8 cellular contexts compared by ENCODE assay signal in the genomic region with DNA sequence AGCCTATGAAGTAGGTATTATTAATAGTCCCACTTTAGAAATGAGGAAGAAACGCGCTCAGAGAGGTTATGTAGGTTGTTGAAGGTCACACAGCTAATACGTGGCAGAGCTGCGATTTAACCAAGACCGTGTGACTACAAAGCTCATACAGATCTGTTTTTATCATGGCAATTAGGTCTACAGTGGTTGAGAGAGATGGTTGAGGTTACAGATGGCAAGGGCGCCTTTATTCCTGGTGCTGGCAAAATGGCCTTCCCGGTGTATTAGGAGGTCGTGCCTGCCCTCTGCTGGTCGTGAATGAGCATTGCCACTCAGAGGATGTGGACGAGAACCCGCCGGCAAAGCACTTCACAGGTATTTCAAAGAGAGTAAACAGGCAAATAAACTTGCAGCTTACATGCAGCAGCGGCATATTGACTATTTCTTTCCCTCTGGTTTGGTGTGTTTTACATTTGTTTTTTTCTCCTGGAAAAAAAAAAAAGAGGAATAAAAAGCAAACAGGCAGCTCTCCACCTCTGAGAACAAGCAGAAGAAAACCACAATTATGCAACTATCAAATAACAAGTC.
DNase-seq lines count a peak whose midpoint lies in the region; ATAC-seq and TF ChIP-seq lines count a peak whose summit lies in the region.

No MANE protein-coding gene starts in this region.

- H3K4me3 ChIP-seq in GM23338 (no peak overlapping the region), adrenal gland (no peak overlapping the region)

- H3K27ac ChIP-seq in GM23338 (ENCODE audit: low read depth) = no peak overlapping the region
- H3K27ac ChIP-seq in adrenal gland = no peak overlapping the region

- TF ChIP-seq CTCF in GM23338 (conservative IDR thresholded peaks at IDR 0.05; ENCODE audit: low read depth in 2 of 2) (peak; percentile 88 to 96), adrenal gland (IDR thresholded peaks at IDR 0.05) (peak; percentile 84 to 93 (median 89))

- no peaks in the 10 kb centered on the region for H4K20me1 ChIP-seq in GM23338 (replicated peaks; ENCODE audit: insufficient read depth)

- H3K4me3 Mint-ChIP-seq in GM23338 = no peak overlapping the region

- intact Hi-C loops in adrenal gland (cut with DNase I) (loop anchor here (1.0 to 5.0 kb wide), 3 partner anchors 356 to 781 kb away; no protein-coding TSS in a partner anchor), left cardiac atrium (cut with DNase I) (loop anchor here in 1 of 2 donors (5.0 to 10.0 kb wide), 2 partner anchors 356 to 778 kb away; no protein-coding TSS in a partner anchor)

- ATAC-seq in GM23338 = peak; percentile 80
- ATAC-seq in left cardiac atrium = peak; percentile 63 to 74
- ATAC-seq in HG03135 (IDR thresholded peaks at IDR 0.05; ENCODE audit: unreplicated experiment) = no peak

- H3K79me2 ChIP-seq in GM23338 (replicated peaks; ENCODE audit: insufficient read depth) = no peaks in the 10 kb centered on the region

- no peaks in the 10 kb centered on the region for H3K36me3 ChIP-seq in GM23338 (ENCODE audit: insufficient read depth)
- H3K36me3 ChIP-seq in adrenal gland (replicated peaks in 1 of 2) = no peaks in the 10 kb centered on the region

- H3K4me1 ChIP-seq in GM23338 (ENCODE audit: insufficient read depth) = no peaks in the 10 kb centered on the region
- H3K4me1 ChIP-seq in adrenal gland (replicated peaks in 1 of 2) = no peaks in the 10 kb centered on the region

- H3F3A ChIP-seq in GM23338 (replicated peaks; ENCODE audit: low read depth) = no peaks in the 10 kb centered on the region

- no peak for TF ChIP-seq POLR2A in adrenal gland (IDR thresholded peaks at IDR 0.05)

- H2AFZ ChIP-seq in GM23338 = no peak overlapping the region

- peaks cover 3% of the 10 kb centered on the region; the same call in 1 of the 3 replicates for H3K9me3 Mint-ChIP-seq in GM23338

- no peaks in the 10 kb centered on the region for H3K9me2 ChIP-seq in GM23338 (ENCODE audit: insufficient read depth)

- H3K9me3 ChIP-seq in adrenal gland (replicated peaks in 1 of 3) = no peaks in the 10 kb centered on the region

- no peaks in the 10 kb centered on the region; the same call in 2 of the 3 replicates for H3K36me3 Mint-ChIP-seq in GM23338 (ENCODE audit: low read depth)

- H3K4me1 Mint-ChIP-seq in GM23338 = peaks cover 11% of the 10 kb centered on the region

- 17 to 19% (median 18%) methylated on average over 13 of the region's 13 CpGs for WGBS in adrenal gland, 4 donors

- H3K4me2 ChIP-seq in GM23338 = no peak overlapping the region

- H3K27me3 ChIP-seq in GM23338 (ENCODE audit: insufficient read depth) (no peaks in the 10 kb centered on the region), adrenal gland (no peaks in the 10 kb centered on the region)

- H3K27ac Mint-ChIP-seq in GM23338 = no peak overlapping the region

- H3K27me3 Mint-ChIP-seq in GM23338 (ENCODE audit: insufficient read depth, low read depth, poor library complexity) = peaks cover 4% of the 10 kb centered on the region

- DNase-seq in CMK (ENCODE audit: low read depth) = peak; percentile 35
- peak; percentile 85 for DNase-seq in GM23338 (ENCODE audit: low spot score)
- DNase-seq in NCI-H128 (lab: John Stamatoyannopoulos, UW; ENCODE audit: unreplicated experiment) = peak; percentile 33
- DNase-seq in SW480 (ENCODE audit: low spot score) = peak; percentile 68
- DNase-seq in adrenal gland = peak; percentile 60 to 91 (median 74)
- peak; percentile 64 for DNase-seq in left cardiac atrium
- DNase-seq in retina = peak; percentile 77

TF ChIP-seq in GM23338, 12 proteins besides CTCF, POLR2A, EP300 and RAD21:
- TF ChIP-seq STAT1 (IDR thresholded peaks at IDR 0.05; ENCODE audit: unreplicated experiment) = no peak
- TF ChIP-seq, protein P1, sequence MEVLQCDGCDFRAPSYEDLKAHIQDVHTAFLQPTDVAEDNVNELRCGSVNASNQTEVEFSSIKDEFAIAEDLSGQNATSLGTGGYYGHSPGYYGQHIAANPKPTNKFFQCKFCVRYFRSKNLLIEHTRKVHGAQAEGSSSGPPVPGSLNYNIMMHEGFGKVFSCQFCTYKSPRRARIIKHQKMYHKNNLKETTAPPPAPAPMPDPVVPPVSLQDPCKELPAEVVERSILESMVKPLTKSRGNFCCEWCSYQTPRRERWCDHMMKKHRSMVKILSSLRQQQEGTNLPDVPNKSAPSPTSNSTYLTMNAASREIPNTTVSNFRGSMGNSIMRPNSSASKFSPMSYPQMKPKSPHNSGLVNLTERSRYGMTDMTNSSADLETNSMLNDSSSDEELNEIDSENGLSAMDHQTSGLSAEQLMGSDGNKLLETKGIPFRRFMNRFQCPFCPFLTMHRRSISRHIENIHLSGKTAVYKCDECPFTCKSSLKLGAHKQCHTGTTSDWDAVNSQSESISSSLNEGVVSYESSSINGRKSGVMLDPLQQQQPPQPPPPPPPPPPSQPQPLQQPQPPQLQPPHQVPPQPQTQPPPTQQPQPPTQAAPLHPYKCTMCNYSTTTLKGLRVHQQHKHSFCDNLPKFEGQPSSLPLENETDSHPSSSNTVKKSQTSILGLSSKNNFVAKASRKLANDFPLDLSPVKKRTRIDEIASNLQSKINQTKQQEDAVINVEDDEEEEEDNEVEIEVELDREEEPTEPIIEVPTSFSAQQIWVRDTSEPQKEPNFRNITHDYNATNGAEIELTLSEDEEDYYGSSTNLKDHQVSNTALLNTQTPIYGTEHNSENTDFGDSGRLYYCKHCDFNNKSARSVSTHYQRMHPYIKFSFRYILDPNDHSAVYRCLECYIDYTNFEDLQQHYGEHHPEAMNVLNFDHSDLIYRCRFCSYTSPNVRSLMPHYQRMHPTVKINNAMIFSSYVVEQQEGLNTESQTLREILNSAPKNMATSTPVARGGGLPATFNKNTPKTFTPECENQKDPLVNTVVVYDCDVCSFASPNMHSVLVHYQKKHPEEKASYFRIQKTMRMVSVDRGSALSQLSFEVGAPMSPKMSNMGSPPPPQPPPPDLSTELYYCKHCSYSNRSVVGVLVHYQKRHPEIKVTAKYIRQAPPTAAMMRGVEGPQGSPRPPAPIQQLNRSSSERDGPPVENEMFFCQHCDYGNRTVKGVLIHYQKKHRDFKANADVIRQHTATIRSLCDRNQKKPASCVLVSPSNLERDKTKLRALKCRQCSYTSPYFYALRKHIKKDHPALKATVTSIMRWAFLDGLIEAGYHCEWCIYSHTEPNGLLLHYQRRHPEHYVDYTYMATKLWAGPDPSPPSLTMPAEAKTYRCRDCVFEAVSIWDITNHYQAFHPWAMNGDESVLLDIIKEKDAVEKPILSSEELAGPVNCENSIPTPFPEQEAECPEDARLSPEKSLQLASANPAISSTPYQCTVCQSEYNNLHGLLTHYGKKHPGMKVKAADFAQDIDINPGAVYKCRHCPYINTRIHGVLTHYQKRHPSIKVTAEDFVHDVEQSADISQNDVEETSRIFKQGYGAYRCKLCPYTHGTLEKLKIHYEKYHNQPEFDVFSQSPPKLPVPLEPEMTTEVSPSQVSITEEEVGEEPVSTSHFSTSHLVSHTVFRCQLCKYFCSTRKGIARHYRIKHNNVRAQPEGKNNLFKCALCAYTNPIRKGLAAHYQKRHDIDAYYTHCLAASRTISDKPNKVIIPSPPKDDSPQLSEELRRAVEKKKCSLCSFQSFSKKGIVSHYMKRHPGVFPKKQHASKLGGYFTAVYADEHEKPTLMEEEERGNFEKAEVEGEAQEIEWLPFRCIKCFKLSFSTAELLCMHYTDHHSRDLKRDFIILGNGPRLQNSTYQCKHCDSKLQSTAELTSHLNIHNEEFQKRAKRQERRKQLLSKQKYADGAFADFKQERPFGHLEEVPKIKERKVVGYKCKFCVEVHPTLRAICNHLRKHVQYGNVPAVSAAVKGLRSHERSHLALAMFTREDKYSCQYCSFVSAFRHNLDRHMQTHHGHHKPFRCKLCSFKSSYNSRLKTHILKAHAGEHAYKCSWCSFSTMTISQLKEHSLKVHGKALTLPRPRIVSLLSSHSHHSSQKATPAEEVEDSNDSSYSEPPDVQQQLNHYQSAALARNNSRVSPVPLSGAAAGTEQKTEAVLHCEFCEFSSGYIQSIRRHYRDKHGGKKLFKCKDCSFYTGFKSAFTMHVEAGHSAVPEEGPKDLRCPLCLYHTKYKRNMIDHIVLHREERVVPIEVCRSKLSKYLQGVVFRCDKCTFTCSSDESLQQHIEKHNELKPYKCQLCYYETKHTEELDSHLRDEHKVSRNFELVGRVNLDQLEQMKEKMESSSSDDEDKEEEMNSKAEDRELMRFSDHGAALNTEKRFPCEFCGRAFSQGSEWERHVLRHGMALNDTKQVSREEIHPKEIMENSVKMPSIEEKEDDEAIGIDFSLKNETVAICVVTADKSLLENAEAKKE (CRISPR knock-in tag; IDR thresholded peaks at IDR 0.05) = no peak

Comparison
In these comparisons a context has a peak if more than half of its experiments do, and no peak if none do; other contexts are left out.
1. DNase-seq: peak in every context shown above with its lines; median percentile 85 in GM23338; 77 in retina; 74 in adrenal gland; 68 in SW480; 64 in left cardiac atrium; 35 in CMK; 33 in NCI-H128.